ENCODE assay signal across 14 cellular contexts in genomic region chr2:234528410-234529150, GRCh38.
"Had no signal": no experiment of that assay in that cellular context is flagged by ENCODE, and none has a peak within 500 bp of the region (broad histone marks: within the 10 kb centered on the region; RNA-seq: fewer than 3 reads in every experiment).

No MANE protein-coding gene starts in this region.

- H3K4me3 Mint-ChIP-seq: activated CD4-positive, alpha-beta memory T cell treated with anti-CD3 and anti-CD28 coated beads for 36 hours; activated T-cell treated with anti-CD3 and anti-CD28 coated beads, Interleukin-2, amount 50 U/mL, for 72 hours; nephron had no signal

- DNase-seq: activated CD4-positive, alpha-beta memory T cell treated with anti-CD3 and anti-CD28 coated beads for 36 hours; activated CD8-positive, alpha-beta memory T cell treated with anti-CD3 and anti-CD28 coated beads, Interleukin-2, amount 50 U/mL, for 4 hours; activated T-cell treated with anti-CD3 and anti-CD28 coated beads, Interleukin-2, amount 50 U/mL, for 72 hours; aorta; kidney; left ventricle myocardium inferior; mesenchymal stem cell; psoas muscle; stimulated activated naive CD4-positive, alpha-beta T cell; substantia nigra; upper lobe of left lung had no signal

- H3K4me1 Mint-ChIP-seq: nephron had no signal

- H3K4me1 ChIP-seq: gastroesophageal sphincter, left ventricle myocardium inferior, psoas muscle, upper lobe of left lung had no signal

- H3K4me3 ChIP-seq: gastroesophageal sphincter, left ventricle myocardium inferior, psoas muscle, upper lobe of left lung had no signal

- H3K27me3 ChIP-seq: upper lobe of left lung had no signal

- H3K27ac ChIP-seq: gastroesophageal sphincter, left ventricle myocardium inferior, psoas muscle, upper lobe of left lung had no signal

- H3K27ac Mint-ChIP-seq: activated CD4-positive, alpha-beta memory T cell treated with anti-CD3 and anti-CD28 coated beads for 36 hours; activated T-cell treated with anti-CD3 and anti-CD28 coated beads, Interleukin-2, amount 50 U/mL, for 72 hours; nephron had no signal

- H3K36me3 ChIP-seq: gastroesophageal sphincter, left ventricle myocardium inferior, upper lobe of left lung had no signal

- ATAC-seq: activated T-cell treated with anti-CD3 and anti-CD28 coated beads, Interleukin-2, amount 50 U/mL, for 72 hours; gastroesophageal sphincter; psoas muscle; sciatic nerve had no signal

- H3K36me3 Mint-ChIP-seq: activated CD4-positive, alpha-beta memory T cell treated with anti-CD3 and anti-CD28 coated beads for 36 hours had no signal
